8 cellular contexts compared by ENCODE assay signal in genomic region chr1:25617626-25618432, GRCh38. TPM values are rescaled to one million over a fixed set of nuclear protein-coding genes. Genes with fewer than 3 reads are reported as not detected.
A peak's percentile ranks its signal among the peaks of the same experiment; 100 is the strongest.
DNase-seq lines count a peak whose midpoint lies in the region; FAIRE-seq and TF ChIP-seq lines count a peak whose summit lies in the region.

No MANE protein-coding gene starts in this region.

- no peaks in the 10 kb centered on the region for H3K36me3 Mint-ChIP-seq in neural progenitor cell

- TF ChIP-seq CTCF in epithelial cell of esophagus (IDR thresholded peaks at IDR 0.05; ENCODE audit: insufficient read depth, low read depth, low read length, missing control alignments) (no peak), neural progenitor cell (IDR thresholded peaks at IDR 0.05) (no peak)

- H3K9ac ChIP-seq in ES-I3 (ENCODE audit: low read depth, low read length) (peak overlapping the region; percentile 69), SK-N-MC (ENCODE audit: insufficient read length) (no peak overlapping the region), neural progenitor cell (no peak overlapping the region)

- H3K36me3 ChIP-seq in ES-I3 (ENCODE audit: insufficient read depth, low read length) (no peaks in the 10 kb centered on the region), SK-N-MC (ENCODE audit: insufficient read depth, low read length) (no peaks in the 10 kb centered on the region), neural progenitor cell (no peaks in the 10 kb centered on the region)

- H3K27ac ChIP-seq in SK-N-MC (no peak overlapping the region), neural progenitor cell (no peak overlapping the region)

- H3K9me3 Mint-ChIP-seq in neural progenitor cell, result no peaks in the 10 kb centered on the region

- H3K27ac Mint-ChIP-seq in neural progenitor cell, result no peak overlapping the region

- no peaks in the 10 kb centered on the region for H3K79me2 ChIP-seq in neural progenitor cell (ENCODE audit: low read depth)

- H3K4me2 ChIP-seq in neural progenitor cell, result peak overlapping the region; percentile 98

- H3K27me3 ChIP-seq in neural progenitor cell, result peaks cover 53% of the 10 kb centered on the region

- no peak for DNase-seq in SK-N-MC (ENCODE audit: low read depth, low spot score)
- DNase-seq in epithelial cell of esophagus (ENCODE audit: low read depth), result no peak
- DNase-seq in neural progenitor cell (ENCODE audit: low spot score), result peak; percentile 68
- DNase-seq in NCI-H1930 (lab: John Stamatoyannopoulos, UW), result no peak
- no peak for DNase-seq in H54 (ENCODE audit: insufficient read length, low spot score)
- DNase-seq in NCI-H226, result no peak
- no peak for DNase-seq in activated CD4-positive, CD25-positive, alpha-beta regulatory T cell treated with anti-CD3 and anti-CD28 coated beads, Interleukin-2, amount 50 U/mL, for 72 hours

- H3F3A ChIP-seq in neural progenitor cell (ENCODE audit: low read depth), result peaks cover 26% of the 10 kb centered on the region

- H3K4me1 ChIP-seq in ES-I3 (ENCODE audit: insufficient read depth, low read length) (peaks cover 9% of the 10 kb centered on the region), neural progenitor cell (peaks cover 22% of the 10 kb centered on the region)

- peaks cover 30% of the 10 kb centered on the region for H3K4me1 Mint-ChIP-seq in neural progenitor cell

- H4K20me1 ChIP-seq in neural progenitor cell (ENCODE audit: low read depth), result peaks cover 8% of the 10 kb centered on the region

- H3K9me3 ChIP-seq in ES-I3 (ENCODE audit: control insufficient read depth, insufficient read depth, low read length), result no peaks in the 10 kb centered on the region
- no peaks in the 10 kb centered on the region for H3K9me3 ChIP-seq in SK-N-MC (ENCODE audit: low read depth, low read length)
- H3K9me3 ChIP-seq in neural progenitor cell (ENCODE audit: low read depth), result no peaks in the 10 kb centered on the region

- H3K4me3 Mint-ChIP-seq in neural progenitor cell, result peak overlapping the region; percentile 86

- H3K27me3 Mint-ChIP-seq in neural progenitor cell (ENCODE audit: insufficient read depth, low read depth), result peaks cover 29% of the 10 kb centered on the region

- H3K4me3 ChIP-seq in SK-N-MC (peak overlapping the region; percentile 72), epithelial cell of esophagus (ENCODE audit: low read length) (peak overlapping the region; percentile 27), neural progenitor cell (peak overlapping the region; percentile 58)

- no peak for TF ChIP-seq POLR2A in H54 (IDR thresholded peaks at IDR 0.05; ENCODE audit: low read depth, low read length)

- no peak for FAIRE-seq in H54 (lab: Jason Lieb, UNC)

- peak overlapping the region; percentile 62 for H2AFZ ChIP-seq in neural progenitor cell (replicated peaks)

RNA-seq across cellular contexts. Expression of gene MAN1C1, which starts 1.2 kb away (rescaled TPM):
- total RNA-seq in neural progenitor cell (ENCODE audit: low replicate concordance), result 5.3 and 6.8 TPM in 2 replicates
